ENCODE assay signal across 14 cellular contexts in genomic region chr1:167634435-167634834, GRCh38. TPM values are rescaled to one million over a fixed set of nuclear protein-coding genes. Genes with fewer than 3 reads are reported as not detected.
DNase-seq lines count a peak whose midpoint lies in the region; ATAC-seq and TF ChIP-seq lines count a peak whose summit lies in the region.
"Had no signal": no experiment of that assay in that cellular context is flagged by ENCODE, and none has a peak within 500 bp of the region (broad histone marks: within the 10 kb centered on the region; RNA-seq: fewer than 3 reads in every experiment).

No MANE protein-coding gene starts in this region.

- ATAC-seq in CD4-positive, alpha-beta T cell (ENCODE audit: poor library complexity), result no peak
- ATAC-seq: gastroesophageal sphincter had no signal

- no peaks in the 10 kb centered on the region for H3K9me3 Mint-ChIP-seq in CD4-positive, alpha-beta T cell
- H3K9me3 Mint-ChIP-seq: neural progenitor cell had no signal

- intact Hi-C loops in CD4-positive, alpha-beta T cell (cut with DNase I, micrococcal nuclease), result loop anchor here (5.0 to 10.0 kb wide), 3 partner anchors 33 to 182 kb away; partner anchors contain the start of gene CREG1 (in 1 of the 2)
- intact Hi-C loops in breast epithelium (cut with DNase I; ENCODE audit: low total_unique reads), result no loop called here

- CTCF ChIA-PET in CD4-positive, alpha-beta T cell (lab: Charles Lee), result interaction anchor here (0.8 to 6.3 kb wide), 5 partner anchors 9 to 81 kb away, joined by 3 to 76 read pairs (median 4); no protein-coding TSS in a partner anchor

- no peaks in the 10 kb centered on the region for H3K27me3 Mint-ChIP-seq in CD4-positive, alpha-beta T cell

- H3K4me3 ChIP-seq in SJCRH30 (peak overlapping the region; percentile 63), breast epithelium (no peak overlapping the region)
- H3K4me3 ChIP-seq: neural progenitor cell, thyroid gland had no signal

- no peaks in the 10 kb centered on the region for H3K9me3 ChIP-seq in CD4-positive, alpha-beta T cell (ENCODE audit: control insufficient read depth, low read length)
- H3K9me3 ChIP-seq in SJCRH30 (replicated peaks) (no peaks in the 10 kb centered on the region), breast epithelium (no peaks in the 10 kb centered on the region)
- H3K9me3 ChIP-seq: gastroesophageal sphincter, thyroid gland had no signal

- H3K4me1 Mint-ChIP-seq in CD4-positive, alpha-beta T cell (ENCODE audit: low read depth), result peaks cover 87% of the 10 kb centered on the region

- DNase-seq in CD4-positive, alpha-beta T cell, result no peak
- DNase-seq in EH (ENCODE audit: low read depth) (peak; percentile 10), SJCRH30 (no peak), foreskin melanocyte (peak; percentile 69), RPMI8226 (no peak), breast epithelium (ENCODE audit: low spot score in 2 of 2) (no peak), CD1c-positive myeloid dendritic cell (ENCODE audit: extremely low spot score) (no peak)
- DNase-seq: activated CD4-positive, alpha-beta T cell treated with anti-CD3 and anti-CD28 coated beads, Interleukin-2, amount 50 U/mL, for 48 hours; amniotic stem cell; GOT3; thyroid gland had no signal

- POLR2A ChIA-PET in CD4-positive, alpha-beta T cell (lab: Charles Lee), result interaction anchor here (4.3 kb wide), 1 partner anchor 32 kb away, joined by 116 read pairs; no protein-coding TSS in a partner anchor

- TF ChIP-seq POLR2A in breast epithelium (IDR thresholded peaks at IDR 0.05), result no peak

- H3K36me3 ChIP-seq in SJCRH30 (no peaks in the 10 kb centered on the region), breast epithelium (no peaks in the 10 kb centered on the region)
- H3K36me3 ChIP-seq: gastroesophageal sphincter, neural progenitor cell, thyroid gland had no signal

- peak overlapping the region; percentile 91 for H3K4me3 Mint-ChIP-seq in CD4-positive, alpha-beta T cell

- H3K27ac Mint-ChIP-seq in CD4-positive, alpha-beta T cell, result peak overlapping the region; percentile 93
- H3K27ac Mint-ChIP-seq: neural progenitor cell had no signal

- peaks cover 68% of the 10 kb centered on the region for H3K36me3 Mint-ChIP-seq in CD4-positive, alpha-beta T cell (ENCODE audit: low read depth)
- H3K36me3 Mint-ChIP-seq: neural progenitor cell had no signal

- no peak for TF ChIP-seq CTCF in CD4-positive, alpha-beta T cell (IDR thresholded peaks at IDR 0.05)
- TF ChIP-seq CTCF in breast epithelium (IDR thresholded peaks at IDR 0.05), result no peak

- H3K27me3 ChIP-seq in CD4-positive, alpha-beta T cell (ENCODE audit: control insufficient read depth, insufficient read depth, low read length), result no peaks in the 10 kb centered on the region
- no peaks in the 10 kb centered on the region for H3K27me3 ChIP-seq in SJCRH30
- H3K27me3 ChIP-seq in breast epithelium, result no peaks in the 10 kb centered on the region
- H3K27me3 ChIP-seq: gastroesophageal sphincter, thyroid gland had no signal

- peaks cover 38% of the 10 kb centered on the region for H3K4me1 ChIP-seq in SJCRH30
- no peaks in the 10 kb centered on the region for H3K4me1 ChIP-seq in breast epithelium

- peak overlapping the region; percentile 90 for H3K27ac ChIP-seq in CD4-positive, alpha-beta T cell (ENCODE audit: low read depth, low read length)
- H3K27ac ChIP-seq in SJCRH30, result peak overlapping the region; percentile 83
- H3K27ac ChIP-seq in breast epithelium, result no peak overlapping the region
- H3K27ac ChIP-seq: neural progenitor cell, thyroid gland had no signal

RNA-seq across cellular contexts. Expression of gene RCSD1, which starts 4.4 kb away (rescaled TPM):
- 10 to 100 TPM; 42.3 to 44.6 TPM for total RNA-seq in CD4-positive, alpha-beta T cell
- 0.16 and 0.20 TPM in 2 replicates for total RNA-seq in SJCRH30 (2014; rRNA removed; shearing (Covaris generic))
- total RNA-seq in breast epithelium, result 10 to 100 TPM; 11.5 to 29.0 (median 12.0) TPM
- total RNA-seq: HT1080 had no signal

Comparison
In these comparisons a context has a peak if more than half of its experiments do, and no peak if none do; other contexts are left out.
1. DNase-seq: peak in EH (single experiment) and foreskin melanocyte (single experiment); none in CD4-positive, alpha-beta T cell (0 of 10), SJCRH30 (0 of 2), RPMI8226 (single experiment), breast epithelium (0 of 2) and CD1c-positive myeloid dendritic cell (single experiment).
2. H3K27ac ChIP-seq: peak in CD4-positive, alpha-beta T cell (single experiment) and SJCRH30 (single experiment); none in breast epithelium (0 of 2).
3. RNA of gene RCSD1, which starts 4.4 kb away (total RNA-seq): 42.3 to 44.6 TPM in CD4-positive, alpha-beta T cell and 11.5 to 29.0 TPM in breast epithelium; 0.16 to 0.20 TPM in SJCRH30; every median in the first group is over 10 times any median in the second.